Comparison of ENCODE assay signal across 10 cellular contexts in the genomic region with DNA sequence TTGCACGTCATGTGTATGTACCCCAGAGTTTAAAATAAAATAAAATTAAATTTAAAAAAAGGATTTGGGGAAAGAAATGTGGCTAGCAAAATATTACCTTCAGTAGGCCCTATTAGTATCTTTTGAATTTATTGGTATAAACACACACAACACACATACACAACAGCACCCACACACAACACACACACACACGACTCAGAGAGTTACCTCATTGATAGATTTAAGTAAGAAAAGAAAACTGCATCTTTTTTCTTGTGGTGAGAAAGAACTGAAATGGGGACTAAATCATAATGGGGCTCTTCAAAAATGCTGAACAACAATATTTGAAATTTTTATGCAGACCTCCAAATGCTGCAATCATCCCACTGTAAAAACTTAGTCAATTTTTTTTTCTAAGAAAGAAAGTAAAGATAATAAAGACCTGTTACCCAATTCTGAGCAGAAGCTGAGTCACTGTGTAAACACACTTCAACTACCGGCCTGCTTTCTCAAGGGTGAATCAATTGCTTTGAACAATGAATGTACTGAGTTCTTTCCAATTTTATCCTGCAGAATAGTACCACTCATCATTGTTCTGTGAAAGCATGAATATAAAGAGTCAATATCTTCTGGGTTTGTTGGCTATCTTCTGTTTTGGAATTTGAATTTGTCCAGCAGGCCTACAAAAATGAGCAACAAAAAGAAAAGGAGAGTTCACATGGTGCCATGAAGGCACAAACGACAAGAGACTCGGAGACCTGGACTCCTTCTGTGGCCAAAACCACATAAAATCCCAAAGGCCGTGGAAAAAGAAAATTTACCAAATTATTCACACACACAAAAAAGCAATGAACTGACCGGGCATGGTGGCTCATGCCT. TPM values are rescaled to one million over a fixed set of nuclear protein-coding genes. Genes with fewer than 3 reads are reported as not detected.
DNase-seq lines count a peak whose midpoint lies in the region; ATAC-seq and TF ChIP-seq lines count a peak whose summit lies in the region.
"Had no signal": no experiment of that assay in that cellular context is flagged by ENCODE, and none has a peak within 500 bp of the region (broad histone marks: within the 10 kb centered on the region; RNA-seq: fewer than 3 reads in every experiment).

No MANE protein-coding gene starts in this region.

- H3K9me2 ChIP-seq in GM23248 (ENCODE audit: insufficient read depth): no peaks in the 10 kb centered on the region

- H3K27me3 Mint-ChIP-seq in CD8-positive, alpha-beta T cell (ENCODE audit: low read depth): peaks cover 17% of the 10 kb centered on the region

- WGBS in GM23248 (ENCODE audit: low coverage in 1 of 2, low lambda C conversion rate in 2 of 2, missing lambda C conversion rate in 2 of 2), 2 experiments: 36 to 44% methylated on average over 7 of the region's 7 CpGs

- H3K27me3 ChIP-seq in GM23248 (replicated peaks; ENCODE audit: insufficient read depth): 0 out of 2 replicates have a peak, but pooled peaks cover 4% of the 10 kb centered on the region
- no peaks in the 10 kb centered on the region for H3K27me3 ChIP-seq in CD8-positive, alpha-beta T cell (ENCODE audit: insufficient read depth, low read length)
- no peaks in the 10 kb centered on the region for H3K27me3 ChIP-seq in tibial artery

- H3K4me3 Mint-ChIP-seq in CD8-positive, alpha-beta T cell: no peak overlapping the region
- H3K4me3 Mint-ChIP-seq: activated B cell treated with CpG ODN at 0.5 μM for 24 hours had no signal

- in situ Hi-C loops in GM23248 (cut with MboI): no loop called here

- H4K20me1 ChIP-seq in GM23248 (ENCODE audit: insufficient read depth): no peaks in the 10 kb centered on the region

- H2AFZ ChIP-seq in GM23248: no peak overlapping the region

- POLR2A ChIA-PET in CD8-positive, alpha-beta T cell (lab: Charles Lee): no interaction called here

- no peaks in the 10 kb centered on the region for H3K79me2 ChIP-seq in GM23248 (ENCODE audit: insufficient read depth)

- no peaks in the 10 kb centered on the region for H3K36me3 Mint-ChIP-seq in CD8-positive, alpha-beta T cell

- H3K27ac Mint-ChIP-seq in CD8-positive, alpha-beta T cell: no peak overlapping the region
- H3K27ac Mint-ChIP-seq: activated B cell treated with CpG ODN at 0.5 μM for 24 hours had no signal

- H3F3A ChIP-seq in GM23248 (ENCODE audit: insufficient read depth): peaks cover 4% of the 10 kb centered on the region; the same call in 1 of the 2 replicates

- no peak for ATAC-seq in CD8-positive, alpha-beta T cell

- intact Hi-C loops in CD8-positive, alpha-beta T cell (cut with DNase I, micrococcal nuclease): no loop called here
- intact Hi-C loops in tibial artery (cut with DNase I; ENCODE audit: low total_unique reads): no loop called here

- CTCF ChIA-PET in CD8-positive, alpha-beta T cell (lab: Charles Lee): interaction anchor here (0.7 kb wide), 1 partner anchor 557 kb away, joined by 3 read pairs; no protein-coding TSS in a partner anchor

- TF ChIP-seq CTCF in retinal pigment epithelial cell (conservative IDR thresholded peaks at IDR 0.05; ENCODE audit: low read depth, low read length) (no peak), tibial artery (IDR thresholded peaks at IDR 0.05) (no peak)
- TF ChIP-seq CTCF in CD8-positive, alpha-beta T cell (IDR thresholded peaks at IDR 0.05): no peak

- H3K9me3 ChIP-seq in GM23248 (ENCODE audit: low read depth) (no peaks in the 10 kb centered on the region), tibial artery (no peaks in the 10 kb centered on the region)
- H3K9me3 ChIP-seq in CD8-positive, alpha-beta T cell (ENCODE audit: low read length): no peaks in the 10 kb centered on the region
- H3K9me3 ChIP-seq: spleen had no signal

- H3K4me3 ChIP-seq in GM23248 (no peak overlapping the region), retinal pigment epithelial cell (ENCODE audit: low read length) (no peak overlapping the region), tibial artery (no peak overlapping the region)
- H3K4me3 ChIP-seq in CD8-positive, alpha-beta T cell (ENCODE audit: low read depth, low read length): no peak overlapping the region
- H3K4me3 ChIP-seq: spleen had no signal

- H3K36me3 ChIP-seq in GM23248 (ENCODE audit: low read depth) (no peaks in the 10 kb centered on the region), tibial artery (no peaks in the 10 kb centered on the region)
- H3K36me3 ChIP-seq in CD8-positive, alpha-beta T cell (ENCODE audit: insufficient read depth, low read length): no peaks in the 10 kb centered on the region
- H3K36me3 ChIP-seq: spleen had no signal

- H3K4me2 ChIP-seq in GM23248 (ENCODE audit: unreplicated experiment): no peak overlapping the region

- no peaks in the 10 kb centered on the region for H3K9me3 Mint-ChIP-seq in CD8-positive, alpha-beta T cell

- no peak overlapping the region for H3K9ac ChIP-seq in GM23248

- H3K4me1 Mint-ChIP-seq in CD8-positive, alpha-beta T cell (ENCODE audit: low read depth): no peaks in the 10 kb centered on the region
- H3K4me1 Mint-ChIP-seq: activated B cell treated with CpG ODN at 0.5 μM for 24 hours had no signal

- DNase-seq in GM23248 (peak; percentile 86), OCI-M1 (lab: John Stamatoyannopoulos, UW) (peak; percentile 81), fibroblast of gingiva (ENCODE audit: low read depth) (peak; percentile 53), retinal pigment epithelial cell (ENCODE audit: low read depth) (peak; percentile 47), tibial artery (no peak), GM19240 (ENCODE audit: insufficient read length, low spot score) (no peak)
- DNase-seq in activated naive CD4-positive, alpha-beta T cell treated with Interleukin-2 at 50 U/mL for 16 hours: no peak
- DNase-seq in CD8-positive, alpha-beta T cell: no peak
- DNase-seq: activated B cell treated with CpG ODN at 0.5 μM for 24 hours, spleen had no signal

- H3K4me1 ChIP-seq in GM23248 (ENCODE audit: insufficient read depth) (0 out of 2 replicates have a peak, but pooled peaks cover 7% of the 10 kb centered on the region), tibial artery (no peaks in the 10 kb centered on the region)
- H3K4me1 ChIP-seq in CD8-positive, alpha-beta T cell (ENCODE audit: insufficient read depth, low read length): no peaks in the 10 kb centered on the region
- H3K4me1 ChIP-seq: spleen had no signal

- H3K27ac ChIP-seq in GM23248: no peak overlapping the region
- H3K27ac ChIP-seq in CD8-positive, alpha-beta T cell (ENCODE audit: low read depth, low read length): no peak overlapping the region
- no peak overlapping the region for H3K27ac ChIP-seq in tibial artery

RNA-seq across cellular contexts. Expression of gene CCNG1, which starts 57.9 kb away (rescaled TPM):
- total RNA-seq in GM23248 (2014; rRNA removed; shearing (Covaris generic)): 166 and 179 TPM in 2 replicates
- polyA plus RNA-seq in GM23248 (2016; fragmentation: Nextera tagmentation; extraction: Ambion mirVana): 101 and 106 TPM in 2 replicates
- 100 to 1,000 TPM; 114 to 126 TPM for total RNA-seq in CD8-positive, alpha-beta T cell

Comparison
In these comparisons a context has a peak if more than half of its experiments do, and no peak if none do; other contexts are left out.
1. DNase-seq: peak in GM23248 (single experiment), OCI-M1 (single experiment), fibroblast of gingiva (single experiment) and retinal pigment epithelial cell (single experiment); none in activated naive CD4-positive, alpha-beta T cell treated with Interleukin-2 at 50 U/mL for 16 hours (single experiment), CD8-positive, alpha-beta T cell (0 of 7), tibial artery (0 of 2) and GM19240 (single experiment).